ENCODE assay signal across 9 cellular contexts in genomic region chr5:74765929-74766328, GRCh38. TPM values are rescaled to one million over a fixed set of nuclear protein-coding genes. Genes with fewer than 3 reads are reported as not detected.
DNase-seq lines count a peak whose midpoint lies in the region; ATAC-seq, FAIRE-seq and TF ChIP-seq lines count a peak whose summit lies in the region.
"Had no signal": no experiment of that assay in that cellular context is flagged by ENCODE, and none has a peak within 500 bp of the region (broad histone marks: within the 10 kb centered on the region; RNA-seq: fewer than 3 reads in every experiment).

No MANE protein-coding gene starts in this region.

- peaks cover 28% of the 10 kb centered on the region for H3K36me3 Mint-ChIP-seq in T-helper 2 cell treated with Interferon-gamma antibody and Interleukin-4, amounts not matched to agents 5 μg/mL and 100 μg/mL, for 36 hours (ENCODE audit: low read depth)
- peaks cover 78% of the 10 kb centered on the region for H3K36me3 Mint-ChIP-seq in activated T-helper 17 cell treated with anti-CD3 and anti-CD28 coated beads, Interleukin-2, amount 50 U/mL, for 72 hours (ENCODE audit: low read depth)

- intact Hi-C loops in stomach (cut with DNase I; ENCODE audit: low total_unique reads) = no loop called here

- no peak for FAIRE-seq in keratinocyte (lab: Jason Lieb, UNC)

- peak overlapping the region; percentile 76 to 100 (median 99) for H3K4me3 ChIP-seq in keratinocyte (ENCODE audit: control insufficient read depth in 2 of 3, extremely low read depth in 1 of 3, insufficient read depth in 2 of 3, low read depth in 1 of 3, low read length in 3 of 3)
- peak overlapping the region; percentile 76 to 98 (median 94) for H3K4me3 ChIP-seq in stomach

- WGBS in stomach, 5 donors = 55 to 73% (median 61%) methylated on average over 27 of the region's 27 CpGs

- H3K4me1 ChIP-seq in keratinocyte (ENCODE audit: control insufficient read depth, extremely low read depth, insufficient read depth, low read length) (peaks cover 58% of the 10 kb centered on the region), stomach (peaks cover 23 to 68% (median 47%) of the 10 kb centered on the region in 4 donors)

- H3K79me2 ChIP-seq in keratinocyte (ENCODE audit: control insufficient read depth, insufficient read depth, low read length) = peaks cover 49% of the 10 kb centered on the region

- dilution Hi-C loops in keratinocyte (cut with MboI; ENCODE audit: extremely low pct_ligation_motif_present, low sequenced_read_pairs) = no loop called here

- TF ChIP-seq EP300 in stomach (IDR thresholded peaks at IDR 0.05) = no peak

- ATAC-seq in activated T-helper 17 cell treated with anti-CD3 and anti-CD28 coated beads, Interleukin-2, amount 50 U/mL, for 72 hours (replicated peaks) = no peak

- H3K27ac Mint-ChIP-seq in T-helper 2 cell treated with Interferon-gamma antibody and Interleukin-4, amounts not matched to agents 5 μg/mL and 100 μg/mL, for 36 hours = no peak overlapping the region
- H3K27ac Mint-ChIP-seq in activated T-helper 17 cell treated with anti-CD3 and anti-CD28 coated beads, Interleukin-2, amount 50 U/mL, for 72 hours = peak overlapping the region; percentile 97

- H3K27ac ChIP-seq in keratinocyte (ENCODE audit: control insufficient read depth, insufficient read depth, low read length) = peak overlapping the region; percentile 96
- peak overlapping the region in 3 of 5 donors; percentile 86 to 88 (median 88) for H3K27ac ChIP-seq in stomach

- H3K36me3 ChIP-seq in keratinocyte (ENCODE audit: control insufficient read depth in 2 of 2, extremely low read depth in 1 of 2, insufficient read depth in 2 of 2, low read length in 2 of 2) = peaks cover 0 to 3% of the 10 kb centered on the region in 2 experiments
- peaks cover 14 to 45% (median 40%) of the 10 kb centered on the region in 4 donors for H3K36me3 ChIP-seq in stomach

- peak overlapping the region; percentile 96 for H3K9ac ChIP-seq in keratinocyte (ENCODE audit: control insufficient read depth, extremely low read depth, insufficient read depth, low read length)

- TF ChIP-seq CTCF in keratinocyte (optimal IDR thresholded peaks at IDR 0.05 in 1 of 3, IDR thresholded peaks at IDR 0.05 in 1 of 3, conservative IDR thresholded peaks at IDR 0.05 in 1 of 3; ENCODE audit: extremely low read depth in 1 of 3, insufficient read depth in 2 of 3, low read length in 3 of 3) (no peak), stomach (IDR thresholded peaks at IDR 0.05) (no peak), GM13976 (IDR thresholded peaks at IDR 0.05; ENCODE audit: borderline replicate concordance, control extremely low read depth, extremely low read depth, insufficient read depth, missing control alignments) (no peak)

- H4K20me1 ChIP-seq in keratinocyte (ENCODE audit: control insufficient read depth, extremely low read depth, insufficient read depth, low read length) = no peaks in the 10 kb centered on the region

- no peaks in the 10 kb centered on the region for H3K9me3 Mint-ChIP-seq in T-helper 2 cell treated with Interferon-gamma antibody and Interleukin-4, amounts not matched to agents 5 μg/mL and 100 μg/mL, for 36 hours
- H3K9me3 Mint-ChIP-seq in activated T-helper 17 cell treated with anti-CD3 and anti-CD28 coated beads, Interleukin-2, amount 50 U/mL, for 72 hours = no peaks in the 10 kb centered on the region

- no peak for DNase-seq in T-helper 2 cell treated with Interferon-gamma antibody and Interleukin-4, amounts not matched to agents 5 μg/mL and 100 μg/mL, for 36 hours (ENCODE audit: low spot score)
- DNase-seq in T-helper 2 cell = no peak
- DNase-seq in keratinocyte (ENCODE audit: low read depth, low spot score) = no peak
- DNase-seq in stomach = no peak
- DNase-seq in ecto neural progenitor cell (ENCODE audit: low spot score) = no peak
- DNase-seq in GM13976 (ENCODE audit: low spot score) = no peak
- no peak for DNase-seq in NCI-H510A treated with DMSO at 0.1 percent for 48 hours (lab: John Stamatoyannopoulos, UW)
- DNase-seq: ACHN had no signal

- H3K27me3 Mint-ChIP-seq in T-helper 2 cell treated with Interferon-gamma antibody and Interleukin-4, amounts not matched to agents 5 μg/mL and 100 μg/mL, for 36 hours (ENCODE audit: low read depth) = no peaks in the 10 kb centered on the region
- no peaks in the 10 kb centered on the region for H3K27me3 Mint-ChIP-seq in activated T-helper 17 cell treated with anti-CD3 and anti-CD28 coated beads, Interleukin-2, amount 50 U/mL, for 72 hours

- H3K27me3 ChIP-seq in keratinocyte (ENCODE audit: control insufficient read depth, extremely low read depth, insufficient read depth, low read length) (no peaks in the 10 kb centered on the region), stomach (no peaks in the 10 kb centered on the region)

- peaks cover 14% of the 10 kb centered on the region for H3K4me1 Mint-ChIP-seq in T-helper 2 cell treated with Interferon-gamma antibody and Interleukin-4, amounts not matched to agents 5 μg/mL and 100 μg/mL, for 36 hours (ENCODE audit: low read depth)
- H3K4me1 Mint-ChIP-seq in activated T-helper 17 cell treated with anti-CD3 and anti-CD28 coated beads, Interleukin-2, amount 50 U/mL, for 72 hours = peaks cover 20% of the 10 kb centered on the region

- in situ Hi-C loops in GM13976 (cut with MboI; ENCODE audit: low sequenced_read_pairs, unreplicated experiment) = no loop called here

- H3K4me3 Mint-ChIP-seq in T-helper 2 cell treated with Interferon-gamma antibody and Interleukin-4, amounts not matched to agents 5 μg/mL and 100 μg/mL, for 36 hours = peak overlapping the region; percentile 100
- peak overlapping the region; percentile 99 for H3K4me3 Mint-ChIP-seq in activated T-helper 17 cell treated with anti-CD3 and anti-CD28 coated beads, Interleukin-2, amount 50 U/mL, for 72 hours

- no peaks in the 10 kb centered on the region for H3K9me1 ChIP-seq in keratinocyte (ENCODE audit: control insufficient read depth, extremely low read depth, insufficient read depth, low read length)

- peak overlapping the region; percentile 83 for H3K4me2 ChIP-seq in keratinocyte (ENCODE audit: control insufficient read depth, extremely low read depth, insufficient read depth, low read depth, low read length)

- peak overlapping the region; percentile 10 for H2AFZ ChIP-seq in keratinocyte (ENCODE audit: control insufficient read depth, low read length)

- no peak for TF ChIP-seq POLR2A in stomach (IDR thresholded peaks at IDR 0.05)

- no peaks in the 10 kb centered on the region for H3K9me3 ChIP-seq in keratinocyte (ENCODE audit: control insufficient read depth, low read depth, low read length)
- H3K9me3 ChIP-seq in stomach = no peaks in the 10 kb centered on the region

RNA-seq across cellular contexts. Expression of gene GFM2, which starts 1.0 kb away (rescaled TPM):
- 10 to 100 TPM; 26.7 to 37.8 TPM for total RNA-seq in activated T-helper 17 cell treated with anti-CD3 and anti-CD28 coated beads, Interleukin-2, amount 50 U/mL, for 72 hours
- polyA plus RNA-seq in keratinocyte = 31.5 to 55.4 TPM (median 48.7 TPM) in 3 replicates
- 26.2 TPM for polyA plus RNA-seq in keratinocyte (2011; ENCODE audit: low read depth)
- polyA plus RNA-seq in keratinocyte (2011; cell fraction: cytosol; rRNA removed) = 19.1 and 38.5 TPM in 2 replicates
- 53.8 and 72.2 TPM in 2 replicates for polyA plus RNA-seq in keratinocyte (2011; cell fraction: nucleus; rRNA removed)
- 16.2 and 25.1 TPM in 2 replicates for polyA plus RNA-seq in keratinocyte (2012; ENCODE audit: low replicate concordance)
- 10.3 to 41.4 TPM (median 26.9 TPM) in 3 replicates for polyA minus RNA-seq in keratinocyte
- 23.8 TPM for polyA minus RNA-seq in keratinocyte (2011; cell fraction: cytosol; rRNA and poly(A)+ RNA removed)
- polyA minus RNA-seq in keratinocyte (2011; cell fraction: nucleus; rRNA and poly(A)+ RNA removed) = 44.0 and 69.7 TPM in 2 replicates
- 10 to 100 TPM in 2 of 5 donors, 1 to 10 TPM in 3; 2.9 to 48.3 (median 5.2) TPM for total RNA-seq in stomach
- polyA plus RNA-seq in stomach = 10 to 100 TPM; 14.4 to 16.8 (median 15.6) TPM

RNA-seq across cellular contexts. Expression of gene NSA2, which starts 1.1 kb away (rescaled TPM):
- 10 to 100 TPM; 75.9 to 80.3 TPM for total RNA-seq in activated T-helper 17 cell treated with anti-CD3 and anti-CD28 coated beads, Interleukin-2, amount 50 U/mL, for 72 hours
- 46.0 to 107 TPM (median 85.7 TPM) in 3 replicates for polyA plus RNA-seq in keratinocyte
- 185 TPM for polyA plus RNA-seq in keratinocyte (2011; ENCODE audit: low read depth)
- polyA plus RNA-seq in keratinocyte (2011; cell fraction: cytosol; rRNA removed) = 86.7 and 96.3 TPM in 2 replicates
- 13.9 and 37.6 TPM in 2 replicates for polyA plus RNA-seq in keratinocyte (2011; cell fraction: nucleus; rRNA removed)
- 56.1 and 96.8 TPM in 2 replicates for polyA plus RNA-seq in keratinocyte (2012; ENCODE audit: low replicate concordance)
- 1.3 to 8.5 TPM (median 3.8 TPM) in 3 replicates for polyA minus RNA-seq in keratinocyte
- 60.8 TPM for polyA minus RNA-seq in keratinocyte (2011; cell fraction: cytosol; rRNA and poly(A)+ RNA removed)
- polyA minus RNA-seq in keratinocyte (2011; cell fraction: nucleus; rRNA and poly(A)+ RNA removed) = 4.4 and 9.3 TPM in 2 replicates
- 100 to 1,000 TPM in 3 of 5 donors, 10 to 100 TPM in 2; 36.8 to 217 (median 105) TPM for total RNA-seq in stomach
- 100 to 1,000 TPM in 2 of 3 donors, 10 to 100 TPM in 1; 100.0 to 217 (median 145) TPM for polyA plus RNA-seq in stomach
